1 cellular context compared by ENCODE assay signal in the genomic region with DNA sequence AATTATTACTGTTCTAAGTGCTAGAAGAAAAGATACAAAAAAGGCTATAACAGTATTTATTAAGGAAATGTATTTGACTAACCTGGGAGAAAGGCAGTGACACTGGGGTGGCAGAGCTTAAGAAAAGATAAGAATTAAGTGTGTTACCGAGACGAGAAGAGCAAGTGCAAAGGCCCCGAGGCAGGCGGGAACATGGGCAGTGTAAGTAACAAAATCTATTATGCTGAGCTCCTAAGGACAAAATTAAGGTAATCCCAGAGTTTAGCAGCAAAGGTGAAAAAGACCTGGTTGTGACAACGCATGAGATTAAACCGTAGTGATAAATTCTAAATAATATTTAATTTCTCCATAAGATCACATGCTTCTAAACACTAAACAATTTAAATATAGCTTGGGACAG.
TF ChIP-seq lines count a peak whose summit lies in the region.

No MANE protein-coding gene starts in this region.

TF ChIP-seq in K562, 482 proteins besides CTCF, POLR2A, EP300 and RAD21 (continued from another document):
- TF ChIP-seq, protein P1, sequence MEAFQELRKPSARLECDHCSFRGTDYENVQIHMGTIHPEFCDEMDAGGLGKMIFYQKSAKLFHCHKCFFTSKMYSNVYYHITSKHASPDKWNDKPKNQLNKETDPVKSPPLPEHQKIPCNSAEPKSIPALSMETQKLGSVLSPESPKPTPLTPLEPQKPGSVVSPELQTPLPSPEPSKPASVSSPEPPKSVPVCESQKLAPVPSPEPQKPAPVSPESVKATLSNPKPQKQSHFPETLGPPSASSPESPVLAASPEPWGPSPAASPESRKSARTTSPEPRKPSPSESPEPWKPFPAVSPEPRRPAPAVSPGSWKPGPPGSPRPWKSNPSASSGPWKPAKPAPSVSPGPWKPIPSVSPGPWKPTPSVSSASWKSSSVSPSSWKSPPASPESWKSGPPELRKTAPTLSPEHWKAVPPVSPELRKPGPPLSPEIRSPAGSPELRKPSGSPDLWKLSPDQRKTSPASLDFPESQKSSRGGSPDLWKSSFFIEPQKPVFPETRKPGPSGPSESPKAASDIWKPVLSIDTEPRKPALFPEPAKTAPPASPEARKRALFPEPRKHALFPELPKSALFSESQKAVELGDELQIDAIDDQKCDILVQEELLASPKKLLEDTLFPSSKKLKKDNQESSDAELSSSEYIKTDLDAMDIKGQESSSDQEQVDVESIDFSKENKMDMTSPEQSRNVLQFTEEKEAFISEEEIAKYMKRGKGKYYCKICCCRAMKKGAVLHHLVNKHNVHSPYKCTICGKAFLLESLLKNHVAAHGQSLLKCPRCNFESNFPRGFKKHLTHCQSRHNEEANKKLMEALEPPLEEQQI (IDR thresholded peaks at IDR 0.05): no peak
- peak in 1 of 2 experiments; percentile 22; a peak in 1 of 4 replicates for TF ChIP-seq KDM1A (IDR thresholded peaks at IDR 0.05)
